ENCODE assay signal across 28 cellular contexts in the genomic region with DNA sequence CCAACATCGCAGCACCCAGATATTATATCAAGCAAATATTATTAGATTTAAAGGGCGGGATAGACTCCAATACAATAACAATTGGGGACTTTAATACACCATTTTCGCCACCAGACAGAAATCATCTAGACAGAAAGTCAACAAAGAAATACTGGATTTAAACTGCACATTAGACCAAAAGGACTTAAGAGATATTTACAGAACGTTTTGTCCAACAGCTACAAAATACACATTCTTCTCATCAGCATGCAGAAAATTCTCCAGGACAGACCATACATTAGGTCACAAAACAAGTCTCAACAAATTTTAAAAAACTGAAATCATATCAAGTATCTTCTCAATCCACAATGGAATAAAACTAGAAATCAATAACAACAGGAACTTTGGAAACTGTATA.
"Had no signal": no experiment of that assay in that cellular context is flagged by ENCODE, and none has a peak within 500 bp of the region (broad histone marks: within the 10 kb centered on the region; RNA-seq: fewer than 3 reads in every experiment).

No MANE protein-coding gene starts in this region.

- DNase-seq: hypothalamus; immature natural killer cell; islet precursor cell; left ventricle myocardium inferior; mesendoderm; naive B cell; ovary; posterior cingulate gyrus; retina; right cardiac atrium; stimulated activated CD4-positive, alpha-beta T cell treated with anti-CD3 and anti-CD28 coated beads, Interleukin-12 subunit alpha, Interleukin-12 subunit beta, amount 100 ng/mL, for 4 hours; stimulated activated CD4-positive, alpha-beta T cell treated with anti-CD3 and anti-CD28 coated beads, Interleukin-15, amount 100 ng/mL, for 24 hours; stimulated activated CD4-positive, alpha-beta T cell treated with anti-CD3 and anti-CD28 coated beads, Interleukin-2, amount 100 ng/mL, for 24 hours; stimulated activated CD4-positive, alpha-beta T cell treated with anti-CD3 and anti-CD28 coated beads, Interleukin-4, amount 100 ng/mL, for 1 hour; stimulated activated naive CD4-positive, alpha-beta T cell; tibial artery; trophoblast cell; upper lobe of right lung had no signal

- H3K4me1 ChIP-seq: left ventricle myocardium inferior, prostate gland, suprapubic skin, tibial artery, upper lobe of right lung had no signal

- H3K4me1 Mint-ChIP-seq: mesothelial cell of epicardium had no signal

- H3K4me3 ChIP-seq: left ventricle myocardium inferior, lung, ovary, prostate gland, skin epidermis, suprapubic skin, thoracic aorta, tibial artery, upper lobe of right lung had no signal

- ATAC-seq: natural killer cell treated with Interleukin-12 subunit alpha and Interleukin-12 subunit beta and Interleukin-15 and Interleukin-18, amount 100 ng/mL, for 72 hours; right cardiac atrium; sciatic nerve; upper lobe of right lung had no signal

- H3K9me3 ChIP-seq: ovary, prostate gland had no signal

- H3K27ac Mint-ChIP-seq: immature natural killer cell; mesothelial cell of epicardium; naive B cell; natural killer cell treated with Interleukin-12 subunit alpha and Interleukin-12 subunit beta and Interleukin-15 and Interleukin-18, amount 100 ng/mL, for 72 hours had no signal

- H3K36me3 ChIP-seq: ovary, prostate gland, thoracic aorta, upper lobe of right lung had no signal

- H3K27me3 Mint-ChIP-seq: naive B cell; natural killer cell treated with Interleukin-12 subunit alpha and Interleukin-12 subunit beta and Interleukin-15 and Interleukin-18, amount 100 ng/mL, for 72 hours; stimulated activated naive CD8-positive, alpha-beta T cell treated with anti-CD3 and anti-CD28 coated beads, Interleukin-15, Interleukin-2, amounts not matched to agents 100 ng/mL and 50 ng/mL, for 24 hours had no signal

- H3K27me3 ChIP-seq: ovary, suprapubic skin, tibial artery, upper lobe of right lung had no signal

- H3K4me3 Mint-ChIP-seq: immature natural killer cell; mesothelial cell of epicardium; naive B cell; natural killer cell treated with Interleukin-12 subunit alpha and Interleukin-12 subunit beta and Interleukin-15 and Interleukin-18, amount 100 ng/mL, for 72 hours; stimulated activated naive CD8-positive, alpha-beta T cell treated with anti-CD3 and anti-CD28 coated beads, Interleukin-15, Interleukin-2, amounts not matched to agents 100 ng/mL and 50 ng/mL, for 24 hours had no signal

- FAIRE-seq: urothelium cell line had no signal

- H3K27ac ChIP-seq: left ventricle myocardium inferior, ovary, prostate gland, skin epidermis, suprapubic skin, thoracic aorta, tibial artery, upper lobe of right lung had no signal
